Comparison of ENCODE assay signal across 18 cellular contexts in the genomic region with DNA sequence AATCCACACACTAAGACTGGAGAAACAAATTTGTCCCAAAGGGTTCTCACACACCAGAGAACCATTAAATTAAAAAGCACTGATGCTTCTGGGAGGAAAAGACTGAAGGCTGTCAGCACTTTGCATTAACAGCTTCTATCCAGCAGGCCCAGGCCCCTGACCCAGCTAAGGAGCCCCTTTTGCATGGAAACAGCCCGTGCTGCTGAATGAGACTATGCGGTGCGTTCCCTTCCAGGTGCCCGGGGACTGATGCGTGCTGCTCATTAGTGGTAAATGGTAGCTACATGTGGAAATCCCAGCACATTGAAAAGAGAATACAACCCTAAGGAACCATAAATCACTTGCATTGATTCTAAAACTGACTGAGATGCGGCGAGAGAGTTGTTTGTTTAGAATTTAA.
A peak's percentile ranks its signal among the peaks of the same experiment; 100 is the strongest.
DNase-seq lines count a peak whose midpoint lies in the region.
"Had no signal": no experiment of that assay in that cellular context is flagged by ENCODE, and none has a peak within 500 bp of the region (broad histone marks: within the 10 kb centered on the region; RNA-seq: fewer than 3 reads in every experiment).

No MANE protein-coding gene starts in this region.

- no peaks in the 10 kb centered on the region for H3K36me3 ChIP-seq in endocrine pancreas (ENCODE audit: control insufficient read depth, insufficient read depth, low read length)
- H3K36me3 ChIP-seq: BLaER1, SJCRH30 had no signal

- peaks cover 7% of the 10 kb centered on the region for H3K4me1 ChIP-seq in endocrine pancreas (ENCODE audit: control insufficient read depth, insufficient read depth, low read length)
- H3K4me1 ChIP-seq: BLaER1, SJCRH30 had no signal

- peak overlapping the region; percentile 31 for H3K4me3 ChIP-seq in endocrine pancreas (ENCODE audit: control insufficient read depth, insufficient read depth, low read length)
- H3K4me3 ChIP-seq: BLaER1, PC-9, SJCRH30 had no signal

- no peaks in the 10 kb centered on the region for H3K27me3 ChIP-seq in endocrine pancreas (ENCODE audit: control insufficient read depth, insufficient read depth, low read length)
- H3K27me3 ChIP-seq: BLaER1, SJCRH30 had no signal

- no peak overlapping the region for H3K9ac ChIP-seq in endocrine pancreas (ENCODE audit: control insufficient read depth, insufficient read depth, low read length)
- H3K9ac ChIP-seq: BLaER1 had no signal

- no peaks in the 10 kb centered on the region for H3K9me3 ChIP-seq in endocrine pancreas (ENCODE audit: control insufficient read depth, low read length)
- H3K9me3 ChIP-seq: BLaER1, SJCRH30 had no signal

- peak; percentile 78 for DNase-seq in NCI-H748 (lab: John Stamatoyannopoulos, UW; ENCODE audit: unreplicated experiment)
- DNase-seq in NCI-H748 treated with DMSO at 0.1 percent for 48 hours (lab: John Stamatoyannopoulos, UW): no peak
- DNase-seq in NCI-H146 treated with DMSO at 0.1 percent for 48 hours (lab: John Stamatoyannopoulos, UW; ENCODE audit: unreplicated experiment): peak; percentile 31
- DNase-seq in retina: peak; percentile 24
- no peak for DNase-seq in hepatic stellate cell (ENCODE audit: low spot score)
- no peak for DNase-seq in NCI-H446 treated with DMSO at 0.1 percent for 48 hours (lab: John Stamatoyannopoulos, UW)
- no peak for DNase-seq in MV-4-11 (lab: John Stamatoyannopoulos, UW)
- DNase-seq: CD4-positive, CD25-positive, alpha-beta regulatory T cell; DMS53; Karpas-422; NCI-H2107; NCI-H226; NCI-H524 treated with DMSO at 0.1 percent for 48 hours; PC-9; SJCRH30; T-helper 17 cell had no signal

Comparison
In these comparisons a context has a peak if more than half of its experiments do, and no peak if none do; other contexts are left out.
1. DNase-seq: peak in NCI-H748 (single experiment), NCI-H146 treated with DMSO at 0.1 percent for 48 hours (single experiment) and retina (single experiment); none in NCI-H748 treated with DMSO at 0.1 percent for 48 hours (single experiment), hepatic stellate cell (single experiment), NCI-H446 treated with DMSO at 0.1 percent for 48 hours (single experiment) and MV-4-11 (single experiment).